In genomic region chr12:123164710-123165261, GRCh38 we compare ENCODE assay signal across 26 cellular contexts. TPM values are rescaled to one million over a fixed set of nuclear protein-coding genes. Genes with fewer than 3 reads are reported as not detected.
DNase-seq lines count a peak whose midpoint lies in the region; ATAC-seq and TF ChIP-seq lines count a peak whose summit lies in the region.
"Had no signal": no experiment of that assay in that cellular context is flagged by ENCODE, and none has a peak within 500 bp of the region (broad histone marks: within the 10 kb centered on the region; RNA-seq: fewer than 3 reads in every experiment).

No MANE protein-coding gene starts in this region.

- peak overlapping the region; percentile 22 to 58 for H3K27ac Mint-ChIP-seq in natural killer cell
- H3K27ac Mint-ChIP-seq in natural killer cell treated with Interleukin-12 subunit alpha and Interleukin-12 subunit beta and Interleukin-15 and Interleukin-18, amount 100 ng/mL, for 72 hours, result no peak overlapping the region
- H3K27ac Mint-ChIP-seq: activated naive CD8-positive, alpha-beta T cell treated with anti-CD3 and anti-CD28 coated beads, Interleukin-2, amount 50 U/mL, for 24 hours; HFFc6; neural progenitor cell; T-helper 1 cell treated with Interleukin-12 subunit alpha and Interleukin-12 subunit beta and Interleukin-4 antibody, amounts not matched to agents 30 μg/mL and 1 μg/mL, for 36 hours had no signal

- H3K27me3 Mint-ChIP-seq in natural killer cell (ENCODE audit: low read depth in 2 of 2), result no peaks in the 10 kb centered on the region
- no peaks in the 10 kb centered on the region for H3K27me3 Mint-ChIP-seq in natural killer cell treated with Interleukin-12 subunit alpha and Interleukin-12 subunit beta and Interleukin-15 and Interleukin-18, amount 100 ng/mL, for 72 hours
- H3K27me3 Mint-ChIP-seq: activated naive CD8-positive, alpha-beta T cell treated with anti-CD3 and anti-CD28 coated beads, Interleukin-2, amount 50 U/mL, for 24 hours; IgD-negative memory B cell had no signal

- ATAC-seq in natural killer cell (no peak), right lobe of liver (peak; percentile 67 to 73 (median 70)), GM19351 (IDR thresholded peaks at IDR 0.05; ENCODE audit: unreplicated experiment) (no peak), right cardiac atrium (no peak)
- ATAC-seq in natural killer cell treated with Interleukin-12 subunit alpha and Interleukin-12 subunit beta and Interleukin-15 and Interleukin-18, amount 100 ng/mL, for 72 hours, result no peak
- ATAC-seq: activated naive CD8-positive, alpha-beta T cell treated with anti-CD3 and anti-CD28 coated beads, Interleukin-2, amount 50 U/mL, for 24 hours; heart right ventricle had no signal

- no peak for TF ChIP-seq POLR2A in right lobe of liver (IDR thresholded peaks at IDR 0.05)

- H3K4me3 ChIP-seq in endocrine pancreas (ENCODE audit: control insufficient read depth, insufficient read depth, low read length), result peak overlapping the region; percentile 68
- peak overlapping the region in 2 of 3 donors; percentile 10 to 12 for H3K4me3 ChIP-seq in right lobe of liver
- H3K4me3 ChIP-seq in right atrium auricular region, result no peak overlapping the region
- no peak overlapping the region for H3K4me3 ChIP-seq in right cardiac atrium (ENCODE audit: low read length)
- H3K4me3 ChIP-seq: heart right ventricle, neural progenitor cell, prostate gland, SK-N-MC had no signal

- no peaks in the 10 kb centered on the region for H3K9me3 Mint-ChIP-seq in natural killer cell
- H3K9me3 Mint-ChIP-seq in natural killer cell treated with Interleukin-12 subunit alpha and Interleukin-12 subunit beta and Interleukin-15 and Interleukin-18, amount 100 ng/mL, for 72 hours, result no peaks in the 10 kb centered on the region
- H3K9me3 Mint-ChIP-seq: activated naive CD8-positive, alpha-beta T cell treated with anti-CD3 and anti-CD28 coated beads, Interleukin-2, amount 50 U/mL, for 24 hours; HFFc6; IgD-negative memory B cell; neural progenitor cell; T-helper 1 cell treated with Interleukin-12 subunit alpha and Interleukin-12 subunit beta and Interleukin-4 antibody, amounts not matched to agents 30 μg/mL and 1 μg/mL, for 36 hours had no signal

- H3K36me3 Mint-ChIP-seq in natural killer cell, result peaks cover 11% of the 10 kb centered on the region
- H3K36me3 Mint-ChIP-seq in natural killer cell treated with Interleukin-12 subunit alpha and Interleukin-12 subunit beta and Interleukin-15 and Interleukin-18, amount 100 ng/mL, for 72 hours, result no peaks in the 10 kb centered on the region

- H3K9me3 ChIP-seq in endocrine pancreas (ENCODE audit: control insufficient read depth, low read length) (no peaks in the 10 kb centered on the region), right lobe of liver (no peaks in the 10 kb centered on the region), right atrium auricular region (no peaks in the 10 kb centered on the region), right cardiac atrium (ENCODE audit: control insufficient read depth, low read length) (no peaks in the 10 kb centered on the region)
- H3K9me3 ChIP-seq: heart right ventricle, prostate gland had no signal

- WGBS in right lobe of liver (ENCODE audit: insufficient coverage, low coverage, low lambda C conversion rate, missing lambda C conversion rate), result 34% methylated on average over 8 of the region's 9 CpGs
- WGBS in right cardiac atrium, result 95% methylated on average over 9 of the region's 9 CpGs

- TF ChIP-seq CTCF in natural killer cell (IDR thresholded peaks at IDR 0.05) (no peak), right lobe of liver (IDR thresholded peaks at IDR 0.05) (no peak), right atrium auricular region (IDR thresholded peaks at IDR 0.05) (no peak)

- H3K4me3 Mint-ChIP-seq in natural killer cell, result no peak overlapping the region
- H3K4me3 Mint-ChIP-seq in natural killer cell treated with Interleukin-12 subunit alpha and Interleukin-12 subunit beta and Interleukin-15 and Interleukin-18, amount 100 ng/mL, for 72 hours, result no peak overlapping the region
- H3K4me3 Mint-ChIP-seq: activated naive CD8-positive, alpha-beta T cell treated with anti-CD3 and anti-CD28 coated beads, Interleukin-2, amount 50 U/mL, for 24 hours; HFFc6; neural progenitor cell; T-helper 1 cell treated with Interleukin-12 subunit alpha and Interleukin-12 subunit beta and Interleukin-4 antibody, amounts not matched to agents 30 μg/mL and 1 μg/mL, for 36 hours had no signal

- DNase-seq in natural killer cell (no peak), right lobe of liver (peak in 1 of 3 donors; percentile 54), right atrium auricular region (ENCODE audit: low spot score) (no peak), activated gamma-delta T cell treated with Interleukin-2 at 50 U/mL for 16 hours (no peak), right cardiac atrium (no peak)
- DNase-seq in natural killer cell treated with Interleukin-12 subunit alpha and Interleukin-12 subunit beta and Interleukin-15 and Interleukin-18, amount 100 ng/mL, for 72 hours (ENCODE audit: low spot score), result no peak
- DNase-seq: activated CD4-positive, alpha-beta T cell treated with anti-CD3 and anti-CD28 coated beads for 48 hours; activated effector memory CD4-positive, alpha-beta T cell treated with anti-CD3 and anti-CD28 coated beads, Interleukin-2, amount 50 U/mL, for 16 hours; activated naive CD8-positive, alpha-beta T cell treated with anti-CD3 and anti-CD28 coated beads, Interleukin-2, amount 50 U/mL, for 24 hours; cerebellar nuclear complex; EL; foreskin fibroblast; heart right ventricle; HFFc6; NCI-H1092 treated with DMSO at 0.1 percent for 48 hours; NCI-H524 treated with DMSO at 0.1 percent for 48 hours; RPMI8226; small intestine had no signal

- intact Hi-C loops in natural killer cell (cut with micrococcal nuclease) (no loop called here), right lobe of liver (cut with DNase I) (no loop called here), right cardiac atrium (cut with DNase I) (no loop called here)

- H3K4me1 ChIP-seq in endocrine pancreas (ENCODE audit: control insufficient read depth, insufficient read depth, low read length), result peaks cover 32% of the 10 kb centered on the region
- H3K4me1 ChIP-seq in right lobe of liver, result peaks cover 0 to 61% (median 21%) of the 10 kb centered on the region in 4 donors
- no peaks in the 10 kb centered on the region for H3K4me1 ChIP-seq in right atrium auricular region
- no peaks in the 10 kb centered on the region for H3K4me1 ChIP-seq in right cardiac atrium (ENCODE audit: control insufficient read depth, insufficient read depth, low read length)
- H3K4me1 ChIP-seq: neural progenitor cell, prostate gland had no signal

- H3K27me3 ChIP-seq in endocrine pancreas (ENCODE audit: control insufficient read depth, insufficient read depth, low read length), result no peaks in the 10 kb centered on the region
- H3K27me3 ChIP-seq in right lobe of liver, result no peaks in the 10 kb centered on the region
- H3K27me3 ChIP-seq in right atrium auricular region, result no peaks in the 10 kb centered on the region
- H3K27me3 ChIP-seq in right cardiac atrium (ENCODE audit: control insufficient read depth, insufficient read depth), result no peaks in the 10 kb centered on the region
- H3K27me3 ChIP-seq: heart right ventricle, neural progenitor cell had no signal

- H3K4me1 Mint-ChIP-seq in natural killer cell, result peaks cover 0 to 4% of the 10 kb centered on the region in 2 donors
- peaks cover 0 to 4% of the 10 kb centered on the region in 2 donors for H3K4me1 Mint-ChIP-seq in natural killer cell treated with Interleukin-12 subunit alpha and Interleukin-12 subunit beta and Interleukin-15 and Interleukin-18, amount 100 ng/mL, for 72 hours (ENCODE audit: low read depth in 2 of 2)
- H3K4me1 Mint-ChIP-seq: neural progenitor cell had no signal

- H3K27ac ChIP-seq in right lobe of liver, result peak overlapping the region in 2 of 3 donors; percentile 42 to 61
- H3K27ac ChIP-seq in right atrium auricular region, result no peak overlapping the region
- no peak overlapping the region for H3K27ac ChIP-seq in right cardiac atrium (ENCODE audit: low read length)
- H3K27ac ChIP-seq: C4-2B, heart right ventricle, neural progenitor cell, prostate gland, SK-N-MC had no signal

- H3K9ac ChIP-seq in endocrine pancreas (ENCODE audit: control insufficient read depth, insufficient read depth, low read length), result no peak overlapping the region
- H3K9ac ChIP-seq: neural progenitor cell had no signal

- H3K36me3 ChIP-seq in endocrine pancreas (ENCODE audit: control insufficient read depth, insufficient read depth, low read length) (no peaks in the 10 kb centered on the region), right lobe of liver (peaks cover 0 to 6% (median 0%) of the 10 kb centered on the region in 4 donors), right atrium auricular region (peaks cover 28% of the 10 kb centered on the region)
- H3K36me3 ChIP-seq: prostate gland had no signal

RNA-seq across cellular contexts. Expression of gene PITPNM2, which starts 13.9 kb away (rescaled TPM):
- 10 to 100 TPM; 38.9 to 94.6 (median 42.5) TPM for total RNA-seq in natural killer cell
- 1 to 10 TPM; 2.0 to 3.1 TPM for total RNA-seq in natural killer cell treated with Interleukin-12 subunit alpha and Interleukin-12 subunit beta and Interleukin-15 and Interleukin-18, amount 100 ng/mL, for 72 hours
- 10 to 100 TPM in 4 of 6 experiments, 1 to 10 TPM in 2; 5.8 to 24.7 (median 14.2) TPM for total RNA-seq in right lobe of liver
- 10 to 100 TPM in 1 of 2 donors, 1 to 10 TPM in 1; 9.4 to 10.5 TPM for total RNA-seq in right atrium auricular region
- 10 to 100 TPM; 19.4 to 26.8 (median 20.9) TPM for total RNA-seq in right cardiac atrium
- 10.8 TPM for polyA plus RNA-seq in right cardiac atrium

Comparison
In these comparisons a context has a peak if more than half of its experiments do, and no peak if none do; other contexts are left out.
1. H3K27ac Mint-ChIP-seq: peak in natural killer cell (2 of 2); none in natural killer cell treated with Interleukin-12 subunit alpha and Interleukin-12 subunit beta and Interleukin-15 and Interleukin-18, amount 100 ng/mL, for 72 hours (0 of 2).
2. ATAC-seq: peak in right lobe of liver (4 of 4); none in natural killer cell (0 of 3), natural killer cell treated with Interleukin-12 subunit alpha and Interleukin-12 subunit beta and Interleukin-15 and Interleukin-18, amount 100 ng/mL, for 72 hours (0 of 2), GM19351 (single experiment) and right cardiac atrium (0 of 2).
3. H3K4me3 ChIP-seq: peak in endocrine pancreas (single experiment) and right lobe of liver (2 of 3); none in right atrium auricular region (0 of 2) and right cardiac atrium (single experiment).
4. H3K27ac ChIP-seq: peak in right lobe of liver (2 of 3); none in right atrium auricular region (0 of 2) and right cardiac atrium (single experiment).